Comparison of ENCODE assay signal across 1 cellular context in genomic region chr1:39954870-39955546, GRCh38.
TF ChIP-seq lines count a peak whose summit lies in the region.

TSS of gene MFSD2A (plus strand) at chr1:39955145. CDS start at chr1:39955293, 148 bp downstream.

TF ChIP-seq in HepG2, 621 proteins besides CTCF, POLR2A, EP300 and RAD21 (continued from another document):
- TF ChIP-seq ZNF142 (CRISPR knock-in tag; IDR thresholded peaks at IDR 0.05) (no peak), SNAI1 (CRISPR knock-in tag; IDR thresholded peaks at IDR 0.05; ENCODE audit: borderline replicate concordance) (no peak), ZNF768 (CRISPR knock-in tag; IDR thresholded peaks at IDR 0.05) (0 out of 2 replicates have a peak, but pooled peaks have one; percentile 43), CBX1 (IDR thresholded peaks at IDR 0.05; ENCODE audit: low read depth) (no peak), ZMAT3 (CRISPR knock-in tag; conservative IDR thresholded peaks at IDR 0.05) (no peak), NFYB (CRISPR knock-in tag; IDR thresholded peaks at IDR 0.05) (peak; percentile 72), RFX3 (CRISPR knock-in tag; IDR thresholded peaks at IDR 0.05) (no peak), MXD1 (CRISPR knock-in tag; IDR thresholded peaks at IDR 0.05) (peak; percentile 26; the same call in 1 of the 2 replicates), TFDP1 (CRISPR knock-in tag; IDR thresholded peaks at IDR 0.05; ENCODE audit: borderline replicate concordance) (peak; percentile 57; the same call in 1 of the 2 replicates), BATF2 (CRISPR knock-in tag; IDR thresholded peaks at IDR 0.05) (peak; percentile 55; the same call in 1 of the 2 replicates), GABPA (IDR thresholded peaks at IDR 0.05; ENCODE audit: low read depth, low read length) (no peak), GABPA (CRISPR knock-in tag; IDR thresholded peaks at IDR 0.05; ENCODE audit: low read depth) (no peak), HDAC1 (CRISPR knock-in tag; IDR thresholded peaks at IDR 0.05) (peak; percentile 29; the same call in 1 of the 2 replicates), NFIC (IDR thresholded peaks at IDR 0.05; ENCODE audit: low read length) (no peak), HNF1B (CRISPR knock-in tag; IDR thresholded peaks at IDR 0.05) (0 out of 2 replicates have a peak, but pooled peaks have one; percentile 32), ERF (CRISPR knock-in tag; IDR thresholded peaks at IDR 0.05) (no peak), SALL1 (CRISPR knock-in tag; IDR thresholded peaks at IDR 0.05) (0 out of 2 replicates have a peak, but pooled peaks have one; percentile 9), CENPBD1 (CRISPR knock-in tag; IDR thresholded peaks at IDR 0.05; ENCODE audit: borderline replicate concordance, low read depth) (no peak), ZNF274 (CRISPR knock-in tag; IDR thresholded peaks at IDR 0.05) (0 out of 2 replicates have a peak, but pooled peaks have one; percentile 28), ZNF337 (CRISPR knock-in tag; IDR thresholded peaks at IDR 0.05; ENCODE audit: borderline replicate concordance, low read depth) (0 out of 2 replicates have a peak, but pooled peaks have one; percentile 27), KDM5B (CRISPR knock-in tag; IDR thresholded peaks at IDR 0.05; ENCODE audit: borderline replicate concordance) (peak; percentile 49; the same call in 1 of the 2 replicates), ZNF678 (CRISPR knock-in tag; IDR thresholded peaks at IDR 0.05) (peak; percentile 55; the same call in 1 of the 2 replicates), PRDM10 (CRISPR knock-in tag; IDR thresholded peaks at IDR 0.05; ENCODE audit: low read depth) (peak; percentile 17; the same call in 1 of the 2 replicates), CCDC6 (CRISPR knock-in tag; IDR thresholded peaks at IDR 0.05) (0 out of 2 replicates have a peak, but pooled peaks have one; percentile 35), SAP130 (CRISPR knock-in tag; IDR thresholded peaks at IDR 0.05; ENCODE audit: low read depth) (peak; percentile 54; the same call in 1 of the 2 replicates), ZNF281 (CRISPR knock-in tag; IDR thresholded peaks at IDR 0.05; ENCODE audit: borderline replicate concordance) (no peak), MAX (IDR thresholded peaks at IDR 0.05) (peak; percentile 73), MAZ (IDR thresholded peaks at IDR 0.05; ENCODE audit: borderline replicate concordance, low read depth, low read length) (no peak), MAZ (CRISPR knock-in tag; IDR thresholded peaks at IDR 0.05; ENCODE audit: low read depth) (0 out of 2 replicates have a peak, but pooled peaks have one; percentile 38), UBTF (CRISPR knock-in tag; IDR thresholded peaks at IDR 0.05) (peak; percentile 47; the same call in 1 of the 2 replicates), ZNF776 (CRISPR knock-in tag; IDR thresholded peaks at IDR 0.05) (peak; percentile 82), TAF1 (CRISPR knock-in tag; IDR thresholded peaks at IDR 0.05) (peak; percentile 19; the same call in 1 of the 2 replicates), ZNF598 (CRISPR knock-in tag; IDR thresholded peaks at IDR 0.05; ENCODE audit: borderline replicate concordance) (0 out of 2 replicates have a peak, but pooled peaks have one; percentile 28), ZNF547 (CRISPR knock-in tag; IDR thresholded peaks at IDR 0.05) (peak; percentile 70; the same call in 1 of the 2 replicates), TFDP2 (CRISPR knock-in tag; IDR thresholded peaks at IDR 0.05) (peak; percentile 46; the same call in 1 of the 2 replicates), KDM6A (CRISPR knock-in tag; IDR thresholded peaks at IDR 0.05; ENCODE audit: low read depth) (no peak)
